11 cellular contexts compared by ENCODE assay signal in the genomic region with DNA sequence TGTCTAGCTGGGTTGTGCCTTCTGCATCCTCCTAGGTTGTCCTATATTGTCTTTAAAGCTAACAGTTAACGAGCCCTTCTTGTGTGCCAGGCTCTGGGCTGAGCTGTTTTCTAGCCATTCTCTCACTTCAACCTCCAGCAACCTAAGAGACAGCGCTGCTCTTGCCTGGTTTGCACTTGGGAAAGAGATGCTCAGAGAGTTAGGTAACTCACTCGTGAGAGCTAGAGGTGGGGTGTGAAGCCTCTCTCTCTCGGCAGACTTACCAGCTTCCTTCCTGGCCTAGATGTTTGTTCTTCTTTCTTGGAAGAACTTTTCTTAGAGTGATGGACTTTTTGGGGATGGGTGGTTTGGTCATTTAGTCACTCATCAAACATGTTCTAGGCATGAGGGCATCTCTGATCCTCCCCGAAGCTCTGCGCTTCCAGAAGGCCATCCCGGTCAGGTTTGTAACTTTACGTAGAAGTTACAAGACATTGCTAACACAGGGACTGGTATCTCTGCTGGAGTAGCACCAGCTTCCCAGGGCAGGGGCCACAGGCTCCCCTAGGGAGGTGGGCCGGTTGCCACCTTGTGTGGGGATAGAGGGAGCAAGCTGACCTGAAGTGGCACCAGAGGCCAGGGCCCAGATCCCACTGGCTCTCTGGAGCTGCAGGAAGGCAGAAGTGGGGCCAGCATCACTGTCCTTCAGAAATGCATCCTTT. TPM values are rescaled to one million over a fixed set of nuclear protein-coding genes. Genes with fewer than 3 reads are reported as not detected.
DNase-seq lines count a peak whose midpoint lies in the region; ATAC-seq and TF ChIP-seq lines count a peak whose summit lies in the region.
"Had no signal": no experiment of that assay in that cellular context is flagged by ENCODE, and none has a peak within 500 bp of the region (broad histone marks: within the 10 kb centered on the region; RNA-seq: fewer than 3 reads in every experiment).

No MANE protein-coding gene starts in this region.

- H3K36me3 ChIP-seq in naive thymus-derived CD4-positive, alpha-beta T cell (ENCODE audit: control insufficient read depth in 2 of 3, insufficient read depth in 3 of 3, low read length in 3 of 3): no peaks in the 10 kb centered on the region
- no peaks in the 10 kb centered on the region for H3K36me3 ChIP-seq in uterus
- no peaks in the 10 kb centered on the region for H3K36me3 ChIP-seq in BE2C
- H3K36me3 ChIP-seq in thyroid gland: no peaks in the 10 kb centered on the region
- H3K36me3 ChIP-seq: ovary had no signal

- peak overlapping the region; percentile 14 to 67 for H3K27ac ChIP-seq in coronary artery
- no peak overlapping the region for H3K27ac ChIP-seq in naive thymus-derived CD4-positive, alpha-beta T cell (ENCODE audit: low read depth, low read length)
- peak overlapping the region; percentile 70 to 78 for H3K27ac ChIP-seq in uterus
- H3K27ac ChIP-seq in thyroid gland: peak overlapping the region in 1 of 3 donors; percentile 56
- H3K27ac ChIP-seq: ovary had no signal

- intact Hi-C loops in naive thymus-derived CD4-positive, alpha-beta T cell (cut with micrococcal nuclease): no loop called here
- intact Hi-C loops in uterus (cut with DNase I; ENCODE audit: low total_unique reads): no loop called here
- intact Hi-C loops in thyroid gland (cut with DNase I): no loop called here

- peak overlapping the region; percentile 49 for H3K4me3 Mint-ChIP-seq in activated naive CD8-positive, alpha-beta T cell treated with anti-CD3 and anti-CD28 coated beads, Interleukin-2, amount 10 ng/mL, durations not matched to agents 7 days and 5 days
- no peak overlapping the region for H3K4me3 Mint-ChIP-seq in activated naive CD8-positive, alpha-beta T cell treated with anti-CD3 and anti-CD28 coated beads for 36 hours
- peak overlapping the region in 2 of 10 donors; percentile 26 to 62 for H3K4me3 Mint-ChIP-seq in naive thymus-derived CD4-positive, alpha-beta T cell
- H3K4me3 Mint-ChIP-seq: WTC11 had no signal

- H3K27me3 ChIP-seq in naive thymus-derived CD4-positive, alpha-beta T cell (ENCODE audit: control insufficient read depth in 2 of 2, insufficient read depth in 2 of 2, low read length in 2 of 2): no peaks in the 10 kb centered on the region
- H3K27me3 ChIP-seq in uterus (no peaks in the 10 kb centered on the region), BE2C (no peaks in the 10 kb centered on the region), thyroid gland (no peaks in the 10 kb centered on the region)
- H3K27me3 ChIP-seq: ovary had no signal

- POLR2A ChIA-PET in activated naive CD8-positive, alpha-beta T cell treated with anti-CD3 and anti-CD28 coated beads, Interleukin-2, amount 10 ng/mL, durations not matched to agents 7 days and 5 days (lab: Charles Lee): interaction anchor here (0.8 to 2.3 kb wide), 5 partner anchors 8 to 19 kb away, joined by 4 to 7 read pairs (median 5); a partner anchor contains a TSS
- POLR2A ChIA-PET in naive thymus-derived CD4-positive, alpha-beta T cell (lab: Charles Lee): no interaction called here

- H3K4me3 ChIP-seq in coronary artery (no peak overlapping the region), uterus (no peak overlapping the region), BE2C (ENCODE audit: low read depth, low read length) (no peak overlapping the region), thyroid gland (replicated peaks in 1 of 3) (no peak overlapping the region)
- H3K4me3 ChIP-seq in naive thymus-derived CD4-positive, alpha-beta T cell (ENCODE audit: low read length): no peak overlapping the region
- H3K4me3 ChIP-seq: ovary had no signal

- peaks cover 56% of the 10 kb centered on the region for H3K4me1 Mint-ChIP-seq in activated naive CD8-positive, alpha-beta T cell treated with anti-CD3 and anti-CD28 coated beads, Interleukin-2, amount 10 ng/mL, durations not matched to agents 7 days and 5 days
- H3K4me1 Mint-ChIP-seq in activated naive CD8-positive, alpha-beta T cell treated with anti-CD3 and anti-CD28 coated beads for 36 hours: peaks cover 19% of the 10 kb centered on the region
- H3K4me1 Mint-ChIP-seq in naive thymus-derived CD4-positive, alpha-beta T cell: peaks cover 9 to 59% (median 11%) of the 10 kb centered on the region in 7 donors

- H3K9me3 Mint-ChIP-seq in activated naive CD8-positive, alpha-beta T cell treated with anti-CD3 and anti-CD28 coated beads, Interleukin-2, amount 10 ng/mL, durations not matched to agents 7 days and 5 days: no peaks in the 10 kb centered on the region
- H3K9me3 Mint-ChIP-seq in activated naive CD8-positive, alpha-beta T cell treated with anti-CD3 and anti-CD28 coated beads for 36 hours: no peaks in the 10 kb centered on the region
- no peaks in the 10 kb centered on the region for H3K9me3 Mint-ChIP-seq in naive thymus-derived CD4-positive, alpha-beta T cell
- H3K9me3 Mint-ChIP-seq: WTC11 had no signal

- H3K27ac Mint-ChIP-seq in activated naive CD8-positive, alpha-beta T cell treated with anti-CD3 and anti-CD28 coated beads, Interleukin-2, amount 10 ng/mL, durations not matched to agents 7 days and 5 days: peak overlapping the region; percentile 81
- H3K27ac Mint-ChIP-seq in activated naive CD8-positive, alpha-beta T cell treated with anti-CD3 and anti-CD28 coated beads for 36 hours: no peak overlapping the region
- peak overlapping the region in 6 of 9 donors; percentile 16 to 78 (median 28) for H3K27ac Mint-ChIP-seq in naive thymus-derived CD4-positive, alpha-beta T cell
- H3K27ac Mint-ChIP-seq: WTC11 had no signal

- CTCF ChIA-PET in naive thymus-derived CD4-positive, alpha-beta T cell (lab: Charles Lee): interaction anchor here (0.7 kb wide), 1 partner anchor 1096 kb away, joined by 3 read pairs; no protein-coding TSS in a partner anchor

- 86 to 89% methylated on average over 9 of the region's 9 CpGs for WGBS in thyroid gland, 2 donors

- peak; percentile 72 for ATAC-seq in activated naive CD8-positive, alpha-beta T cell treated with anti-CD3 and anti-CD28 coated beads, Interleukin-2, amount 10 ng/mL, durations not matched to agents 7 days and 5 days (ENCODE audit: low read depth)
- ATAC-seq in naive thymus-derived CD4-positive, alpha-beta T cell: peak; percentile 32
- ATAC-seq: WTC11 had no signal

- H3K9me3 ChIP-seq in naive thymus-derived CD4-positive, alpha-beta T cell (ENCODE audit: control insufficient read depth in 2 of 3, low read length in 3 of 3): no peaks in the 10 kb centered on the region
- H3K9me3 ChIP-seq in uterus (no peaks in the 10 kb centered on the region), BE2C (no peaks in the 10 kb centered on the region), thyroid gland (no peaks in the 10 kb centered on the region)
- H3K9me3 ChIP-seq: ovary had no signal

- no peak for TF ChIP-seq POLR2A in uterus (IDR thresholded peaks at IDR 0.05)
- no peak for TF ChIP-seq POLR2A in thyroid gland (IDR thresholded peaks at IDR 0.05)

- H3K27me3 Mint-ChIP-seq in activated naive CD8-positive, alpha-beta T cell treated with anti-CD3 and anti-CD28 coated beads, Interleukin-2, amount 10 ng/mL, durations not matched to agents 7 days and 5 days: peaks cover 7% of the 10 kb centered on the region
- H3K27me3 Mint-ChIP-seq in activated naive CD8-positive, alpha-beta T cell treated with anti-CD3 and anti-CD28 coated beads for 36 hours: no peaks in the 10 kb centered on the region
- peaks cover 0 to 8% (median 0%) of the 10 kb centered on the region in 5 donors for H3K27me3 Mint-ChIP-seq in naive thymus-derived CD4-positive, alpha-beta T cell

- H3K4me1 ChIP-seq in naive thymus-derived CD4-positive, alpha-beta T cell (ENCODE audit: control insufficient read depth in 2 of 2, insufficient read depth in 2 of 2, low read length in 2 of 2): no peaks in the 10 kb centered on the region
- H3K4me1 ChIP-seq in uterus: peaks cover 5 to 18% of the 10 kb centered on the region in 2 donors
- peaks cover 6% of the 10 kb centered on the region; the same call in 1 of the 2 replicates for H3K4me1 ChIP-seq in BE2C
- H3K4me1 ChIP-seq in thyroid gland: peaks cover 20 to 22% of the 10 kb centered on the region in 2 donors

- no peaks in the 10 kb centered on the region for H3K36me3 Mint-ChIP-seq in activated naive CD8-positive, alpha-beta T cell treated with anti-CD3 and anti-CD28 coated beads, Interleukin-2, amount 10 ng/mL, durations not matched to agents 7 days and 5 days
- H3K36me3 Mint-ChIP-seq in activated naive CD8-positive, alpha-beta T cell treated with anti-CD3 and anti-CD28 coated beads for 36 hours: no peaks in the 10 kb centered on the region
- H3K36me3 Mint-ChIP-seq in naive thymus-derived CD4-positive, alpha-beta T cell: no peaks in the 10 kb centered on the region
- H3K36me3 Mint-ChIP-seq: WTC11 had no signal

- DNase-seq in activated naive CD8-positive, alpha-beta T cell treated with anti-CD3 and anti-CD28 coated beads, Interleukin-2, amount 10 ng/mL, durations not matched to agents 7 days and 5 days: peak; percentile 41
- DNase-seq in activated naive CD8-positive, alpha-beta T cell treated with anti-CD3 and anti-CD28 coated beads for 36 hours: no peak
- DNase-seq in coronary artery (ENCODE audit: low spot score) (no peak), uterus (no peak), BE2C (no peak), thyroid gland (no peak)
- DNase-seq in naive thymus-derived CD4-positive, alpha-beta T cell: no peak
- no peak for DNase-seq in stimulated activated naive CD4-positive, alpha-beta T cell (lab: John Stamatoyannopoulos, UW)
- DNase-seq: NCI-H510A treated with DMSO at 0.1 percent for 48 hours, ovary had no signal

- TF ChIP-seq CTCF in coronary artery (IDR thresholded peaks at IDR 0.05) (no peak), uterus (IDR thresholded peaks at IDR 0.05) (no peak), BE2C (IDR thresholded peaks at IDR 0.05; ENCODE audit: low read depth, low read length) (no peak), thyroid gland (IDR thresholded peaks at IDR 0.05) (no peak)

RNA-seq across cellular contexts. Expression of a gene that starts 14.3 kb away (rescaled TPM):
- 1 to 10 TPM; 4.6 to 4.7 TPM for total RNA-seq in activated naive CD8-positive, alpha-beta T cell treated with anti-CD3 and anti-CD28 coated beads, Interleukin-2, amount 10 ng/mL, durations not matched to agents 7 days and 5 days
- total RNA-seq in activated naive CD8-positive, alpha-beta T cell treated with anti-CD3 and anti-CD28 coated beads for 36 hours: under 1 TPM; 0.60 to 0.66 TPM
- total RNA-seq in naive thymus-derived CD4-positive, alpha-beta T cell: 1 to 10 TPM; 1.2 to 7.2 (median 1.9) TPM
- polyA plus RNA-seq in naive thymus-derived CD4-positive, alpha-beta T cell: 1 to 10 TPM; 2.1 to 3.5 TPM
- 10 to 100 TPM; 17.2 to 58.1 (median 24.4) TPM for total RNA-seq in uterus
- polyA plus RNA-seq in BE2C (2012; ENCODE audit: insufficient read depth, insufficient read length, low read depth): 69.9 TPM
- total RNA-seq in thyroid gland: 10 to 100 TPM in 3 of 4 donors, 1 to 10 TPM in 1; 9.0 to 23.1 (median 17.2) TPM

RNA-seq across cellular contexts. Expression of a gene that starts 48.9 kb away (rescaled TPM):
- total RNA-seq in activated naive CD8-positive, alpha-beta T cell treated with anti-CD3 and anti-CD28 coated beads, Interleukin-2, amount 10 ng/mL, durations not matched to agents 7 days and 5 days: not detected
- total RNA-seq in activated naive CD8-positive, alpha-beta T cell treated with anti-CD3 and anti-CD28 coated beads for 36 hours: not detected
- under 1 TPM in 1 of 5 experiments, not detected in 4; 0.44 TPM for total RNA-seq in naive thymus-derived CD4-positive, alpha-beta T cell
- polyA plus RNA-seq in naive thymus-derived CD4-positive, alpha-beta T cell: under 1 TPM in 1 of 2 donors, not detected in 1; 0.47 TPM
- 10 to 100 TPM in 2 of 4 donors, 1 to 10 TPM in 1, under 1 TPM in 1; 0.28 to 35.0 (median 13.8) TPM for total RNA-seq in uterus
- 0.56 TPM for polyA plus RNA-seq in BE2C (2012; ENCODE audit: insufficient read depth, insufficient read length, low read depth)
- not detected for total RNA-seq in thyroid gland
